In the genomic region with DNA sequence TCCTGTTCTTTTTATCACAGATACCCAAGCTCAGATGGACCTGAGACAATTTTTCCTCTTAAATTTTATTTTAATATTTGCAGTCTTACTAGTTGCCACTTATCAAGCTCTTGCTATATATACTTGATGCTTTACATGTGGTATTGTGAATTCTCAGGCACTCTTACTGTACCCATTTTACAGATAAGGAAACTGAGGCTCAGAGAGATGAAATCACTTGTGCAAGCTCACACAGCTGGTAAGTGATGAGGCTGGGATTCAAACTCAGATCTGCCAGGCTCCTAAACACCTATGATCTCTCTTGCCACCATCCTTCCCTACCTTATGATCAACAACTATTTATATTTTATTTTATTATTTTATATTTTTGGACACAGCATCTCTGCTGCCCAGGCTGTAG, we compare ENCODE assay signal across 35 cellular contexts.
DNase-seq lines count a peak whose midpoint lies in the region; ATAC-seq, FAIRE-seq and TF ChIP-seq lines count a peak whose summit lies in the region.
"Had no signal": no experiment of that assay in that cellular context is flagged by ENCODE, and none has a peak within 500 bp of the region (broad histone marks: within the 10 kb centered on the region; RNA-seq: fewer than 3 reads in every experiment).

No MANE protein-coding gene starts in this region.

- H3K23ac ChIP-seq in H1 (ENCODE audit: insufficient read length): no peak overlapping the region

- TF ChIP-seq CTCF in HepG2 (CRISPR knock-in tag; IDR thresholded peaks at IDR 0.05) (no peak), right lobe of liver (IDR thresholded peaks at IDR 0.05) (no peak), K562 (IDR thresholded peaks at IDR 0.05 in 2 of 3, conservative IDR thresholded peaks at IDR 0.05 in 1 of 3; ENCODE audit: insufficient read depth in 2 of 3, low read depth in 1 of 3, low read length in 3 of 3) (no peak), H1 (IDR thresholded peaks at IDR 0.05; ENCODE audit: control extremely low read depth in 1 of 3, insufficient read depth in 1 of 3, low read depth in 1 of 3, low read length in 3 of 3) (no peak), chondrocyte (IDR thresholded peaks at IDR 0.05) (no peak)

- H3K36me3 ChIP-seq in HepG2 (replicated peaks in 1 of 2; ENCODE audit: control insufficient read depth in 1 of 2, insufficient read depth in 2 of 2, low read length in 2 of 2) (no peaks in the 10 kb centered on the region), right lobe of liver (no peaks in the 10 kb centered on the region), K562 (ENCODE audit: control insufficient read depth, insufficient read depth, low read length) (no peaks in the 10 kb centered on the region), H1 (ENCODE audit: control insufficient read depth in 2 of 4, insufficient read depth in 4 of 4, low read length in 3 of 4) (no peaks in the 10 kb centered on the region)
- H3K36me3 ChIP-seq: BE2C; BLaER1; BLaER1 treated with 17β-estradiol and CSF1 and Interleukin-3, amounts not matched to agents 10 nM and 100 nM had no signal

- H3K36me3 Mint-ChIP-seq in chondrocyte (ENCODE audit: low read depth): no peaks in the 10 kb centered on the region
- H3K36me3 Mint-ChIP-seq: CD14-positive monocyte; CD4-positive, alpha-beta memory T cell; CD4-positive, CD25-positive, alpha-beta regulatory T cell; CD8-positive, alpha-beta memory T cell; CD8-positive, alpha-beta T cell had no signal

- no peak overlapping the region for H2AFZ ChIP-seq in HepG2 (ENCODE audit: low read length)
- H2AFZ ChIP-seq in K562 (ENCODE audit: low read depth, low read length): no peak overlapping the region
- no peak overlapping the region for H2AFZ ChIP-seq in H1 (ENCODE audit: low read length)

- peaks cover 12% of the 10 kb centered on the region for H3K27me3 Mint-ChIP-seq in chondrocyte (ENCODE audit: low read depth)

- H2BK15ac ChIP-seq in H1 (ENCODE audit: low read length): no peak overlapping the region

- TF ChIP-seq RAD21 in HepG2 (CRISPR knock-in tag; IDR thresholded peaks at IDR 0.05): no peak
- no peak for TF ChIP-seq RAD21 in K562 (CRISPR knock-in tag; conservative IDR thresholded peaks at IDR 0.05 in 1 of 2, IDR thresholded peaks at IDR 0.05 in 1 of 2)
- TF ChIP-seq RAD21 in H1 (IDR thresholded peaks at IDR 0.05 in 1 of 2, conservative IDR thresholded peaks at IDR 0.05 in 1 of 2; ENCODE audit: low read depth in 2 of 2, low read length in 2 of 2): no peak

- no peak overlapping the region for H3K9ac ChIP-seq in HepG2 (ENCODE audit: insufficient read depth, low read depth, low read length)
- no peak overlapping the region for H3K9ac ChIP-seq in K562 (ENCODE audit: insufficient read depth in 1 of 2, low read depth in 2 of 2, low read length in 2 of 2)
- no peak overlapping the region for H3K9ac ChIP-seq in H1 (replicated peaks in 1 of 4; ENCODE audit: extremely low read depth in 1 of 4, low read depth in 3 of 4, low read length in 3 of 4)
- H3K9ac ChIP-seq: BLaER1; BLaER1 treated with 17β-estradiol and CSF1 and Interleukin-3, amounts not matched to agents 10 nM and 100 nM had no signal

- H3K79me2 ChIP-seq in HepG2 (ENCODE audit: insufficient read depth, low read length) (no peaks in the 10 kb centered on the region), K562 (ENCODE audit: control insufficient read depth, insufficient read depth, low read length) (no peaks in the 10 kb centered on the region), H1 (ENCODE audit: control insufficient read depth in 1 of 2, insufficient read depth in 2 of 2, low read length in 2 of 2) (no peaks in the 10 kb centered on the region)

- H3K27ac ChIP-seq in HepG2 (ENCODE audit: extremely low read length, insufficient read depth, low read length) (no peak overlapping the region), right lobe of liver (no peak overlapping the region), K562 (ENCODE audit: extremely low read depth, low read depth, low read length) (no peak overlapping the region), H1 (ENCODE audit: low read depth, low read length) (no peak overlapping the region)
- H3K27ac ChIP-seq: 22Rv1; A549; BLaER1; BLaER1 treated with 17β-estradiol and CSF1 and Interleukin-3, amounts not matched to agents 10 nM and 100 nM; C4-2B had no signal

- no peak overlapping the region for H3K27ac Mint-ChIP-seq in chondrocyte (ENCODE audit: unreplicated experiment)
- H3K27ac Mint-ChIP-seq: B cell; CD14-positive monocyte; CD4-positive, alpha-beta memory T cell; CD4-positive, alpha-beta T cell; CD8-positive, alpha-beta memory T cell; CD8-positive, alpha-beta T cell had no signal

- POLR2A ChIA-PET in HepG2 (lab: Yijun Ruan, JAX) (no interaction called here), K562 (lab: Yijun Ruan, JAX) (interaction anchor here (0.6 to 1.2 kb wide), 3 partner anchors 11 to 99 kb away, joined by 3 to 5 read pairs (median 4); no protein-coding TSS in a partner anchor), H1 (lab: Charles Lee; ENCODE audit: partially characterized antibody) (no interaction called here)

- H3K9me3 ChIP-seq in HepG2 (ENCODE audit: low read length) (no peaks in the 10 kb centered on the region), right lobe of liver (no peaks in the 10 kb centered on the region), K562 (replicated peaks; ENCODE audit: control insufficient read depth, insufficient read depth, low read depth, low read length) (no peaks in the 10 kb centered on the region), H1 (ENCODE audit: insufficient read depth in 2 of 2, low read depth in 1 of 2, low read length in 1 of 2) (no peaks in the 10 kb centered on the region)
- H3K9me3 ChIP-seq: A549; BE2C; BLaER1; BLaER1 treated with 17β-estradiol and CSF1 and Interleukin-3, amounts not matched to agents 10 nM and 100 nM; Caco-2 had no signal

- no peak overlapping the region for H3K56ac ChIP-seq in H1 (replicated peaks; ENCODE audit: insufficient read length, low read depth, low read length)

- no peak for ATAC-seq in HepG2
- ATAC-seq in right lobe of liver: no peak
- no peak for ATAC-seq in K562
- ATAC-seq: A549; CD8-positive, alpha-beta T cell had no signal

- FAIRE-seq in HepG2 (lab: Jason Lieb, UNC): no peak
- no peak for FAIRE-seq in K562 (lab: Jason Lieb, UNC)
- FAIRE-seq in H1 (lab: Jason Lieb, UNC): no peak
- FAIRE-seq: A204.1, A549, D721Med had no signal

- DNase-seq in HepG2 (ENCODE audit: low spot score) (no peak), right lobe of liver (no peak), K562 (ENCODE audit: extremely low read depth in 1 of 4, low spot score in 3 of 4) (no peak), H1 (ENCODE audit: low read depth in 1 of 2, low spot score in 2 of 2) (no peak), chondrocyte (ENCODE audit: low spot score) (no peak)
- no peak for DNase-seq in activated CD4-positive, alpha-beta T cell treated with anti-CD3 and anti-CD28 coated beads for 4 hours
- DNase-seq: 8988T; ACHN; AML-193; BE2C; C1 segment of cervical spinal cord; Caco-2; Calu3; CD4-positive, alpha-beta memory T cell; CD4-positive, alpha-beta T cell; CD4-positive, CD25-positive, alpha-beta regulatory T cell; CD8-positive, alpha-beta memory T cell; CD8-positive, alpha-beta T cell; COR-L47; DMS 273 treated with DMSO at 0.1 percent for 48 hours; DMS153; DMS53; DMS79; DMS79 treated with DMSO at 0.1 percent for 48 hours; DND-41; EL had no signal

- TF ChIP-seq EP300 in HepG2 (IDR thresholded peaks at IDR 0.05; ENCODE audit: low read depth in 2 of 2, low read length in 2 of 2): no peak
- TF ChIP-seq EP300 in HepG2 (CRISPR knock-in tag; IDR thresholded peaks at IDR 0.05; ENCODE audit: borderline replicate concordance): no peak
- no peak for TF ChIP-seq EP300 in K562 (IDR thresholded peaks at IDR 0.05; ENCODE audit: low read length)
- TF ChIP-seq EP300 in H1 (IDR thresholded peaks at IDR 0.05; ENCODE audit: borderline replicate concordance in 1 of 2, low read depth in 2 of 2, low read length in 2 of 2): no peak

- no peaks in the 10 kb centered on the region for H3K4me1 Mint-ChIP-seq in chondrocyte (ENCODE audit: low read depth)
- H3K4me1 Mint-ChIP-seq: B cell; CD14-positive monocyte; CD4-positive, alpha-beta memory T cell; CD4-positive, CD25-positive, alpha-beta regulatory T cell; CD8-positive, alpha-beta memory T cell had no signal

- no peak for TF ChIP-seq POLR2A in HepG2 (IDR thresholded peaks at IDR 0.05; ENCODE audit: insufficient read depth in 1 of 2, low read depth in 2 of 2, low read length in 2 of 2)
- no peak for TF ChIP-seq POLR2A in right lobe of liver (IDR thresholded peaks at IDR 0.05)
- no peak for TF ChIP-seq POLR2A in K562 (conservative IDR thresholded peaks at IDR 0.05)
- no peak for TF ChIP-seq POLR2A in H1 (IDR thresholded peaks at IDR 0.05; ENCODE audit: control extremely low read depth in 1 of 2, low read depth in 2 of 2, low read length in 2 of 2)

- no peak overlapping the region for H2BK20ac ChIP-seq in H1 (ENCODE audit: low read length)

- no peak overlapping the region for H2BK120ac ChIP-seq in H1 (replicated peaks; ENCODE audit: low read depth, low read length)

- no peak overlapping the region for H2AK5ac ChIP-seq in H1 (ENCODE audit: low read depth, low read length)

- no TSS peak for BruUV-seq in HepG2 (replicated peaks; lab: Mats Ljungman, UMichigan)
- no TSS peak for BruUV-seq in K562 (replicated peaks; lab: Mats Ljungman, UMichigan)

- intact Hi-C loops in HepG2 (cut with micrococcal nuclease; ENCODE audit: unreplicated experiment): loop anchor here (5.0 kb wide), 1 partner anchor 213 kb away; no protein-coding TSS in a partner anchor
- intact Hi-C loops in right lobe of liver (cut with DNase I): no loop called here
- intact Hi-C loops in K562 (cut with micrococcal nuclease): no loop called here

- H3K4me3 ChIP-seq in HepG2 (replicated peaks in 1 of 3; ENCODE audit: insufficient read depth in 1 of 3, low read depth in 2 of 3, low read length in 3 of 3) (no peak overlapping the region), right lobe of liver (no peak overlapping the region), K562 (no peak overlapping the region), H1 (ENCODE audit: extremely low read depth in 1 of 4, insufficient read depth in 2 of 4, low read depth in 3 of 4, low read length in 4 of 4) (no peak overlapping the region)
- H3K4me3 ChIP-seq: A549; BLaER1; BLaER1 treated with 17β-estradiol and CSF1 and Interleukin-3, amounts not matched to agents 10 nM and 100 nM had no signal

- no peak overlapping the region for H4K91ac ChIP-seq in H1 (replicated peaks; ENCODE audit: insufficient read length, low read length)

- no peaks in the 10 kb centered on the region for H3K9me1 ChIP-seq in K562 (ENCODE audit: control insufficient read depth, insufficient read depth, low read length)

- H4K8ac ChIP-seq in H1 (ENCODE audit: extremely low read depth, insufficient read depth, low read length): no peak overlapping the region

- H3K4me2 ChIP-seq in HepG2 (ENCODE audit: low read depth, low read length): no peak overlapping the region
- no peak overlapping the region for H3K4me2 ChIP-seq in K562 (ENCODE audit: insufficient read depth, low read length)
- H3K4me2 ChIP-seq in H1 (ENCODE audit: insufficient read depth in 1 of 2, low read depth in 2 of 2, low read length in 2 of 2): no peak overlapping the region
- H3K4me2 ChIP-seq: A549; BLaER1; BLaER1 treated with 17β-estradiol and CSF1 and Interleukin-3, amounts not matched to agents 10 nM and 100 nM had no signal

- peaks cover 3% of the 10 kb centered on the region for H3K9me3 Mint-ChIP-seq in chondrocyte (ENCODE audit: low read depth)

- H3K27me3 ChIP-seq in HepG2 (ENCODE audit: control insufficient read depth in 1 of 2, insufficient read depth in 2 of 2, low read length in 2 of 2): 0 out of 5 replicates have a peak, but pooled peaks cover 0 to 2% of the 10 kb centered on the region in 2 experiments
- H3K27me3 ChIP-seq in right lobe of liver: no peaks in the 10 kb centered on the region
- H3K27me3 ChIP-seq in K562 (ENCODE audit: control insufficient read depth in 2 of 2, insufficient read depth in 2 of 2, low read length in 2 of 2): no peaks in the 10 kb centered on the region; a peak in 2 of 5 replicates
- no peaks in the 10 kb centered on the region; a peak in 2 of 7 replicates for H3K27me3 ChIP-seq in H1 (replicated peaks in 1 of 4; ENCODE audit: control insufficient read depth in 3 of 4, extremely low read depth in 1 of 4, insufficient read depth in 3 of 4, low read length in 3 of 4)

- H3K79me1 ChIP-seq in H1 (ENCODE audit: low read depth, low read length): no peaks in the 10 kb centered on the region

- in situ Hi-C loops in HepG2 (cut with HindIII; ENCODE audit: extremely low pct_ligation_motif_present, low pct_unique_long_range_greater_than_20kb): no loop called here
- in situ Hi-C loops in K562 (cut with MboI): no loop called here

- H2BK12ac ChIP-seq in H1 (ENCODE audit: low read depth, low read length): no peak overlapping the region

- H3K14ac ChIP-seq in H1 (ENCODE audit: insufficient read length): no peak overlapping the region

- H3K4me1 ChIP-seq in HepG2 (ENCODE audit: insufficient read depth, low read length): no peaks in the 10 kb centered on the region
- H3K4me1 ChIP-seq in right lobe of liver: no peaks in the 10 kb centered on the region
- no peaks in the 10 kb centered on the region for H3K4me1 ChIP-seq in K562 (replicated peaks in 1 of 2; ENCODE audit: control insufficient read depth in 2 of 2, insufficient read depth in 2 of 2, low read length in 2 of 2)
- H3K4me1 ChIP-seq in H1 (replicated peaks in 1 of 4; ENCODE audit: control insufficient read depth in 3 of 4, insufficient read depth in 4 of 4, low read length in 3 of 4): peaks cover 0 to 4% (median 3%) of the 10 kb centered on the region in 4 experiments; a peak in 4 of 7 replicates
- H3K4me1 ChIP-seq: A549; BE2C; BLaER1; BLaER1 treated with 17β-estradiol and CSF1 and Interleukin-3, amounts not matched to agents 10 nM and 100 nM; Caco-2 had no signal

- no peak overlapping the region for H4K5ac ChIP-seq in H1 (ENCODE audit: insufficient read length, low read depth, low read length)

- CTCF ChIA-PET in HepG2 (lab: Yijun Ruan, JAX; ENCODE audit: low intra/inter-chr PET ratio, low total read pairs): no interaction called here
- CTCF ChIA-PET in K562 (lab: Yijun Ruan, JAX; ENCODE audit: low intra/inter-chr PET ratio): no interaction called here
- CTCF ChIA-PET in H1 (lab: Charles Lee; ENCODE audit: partially characterized antibody): interaction anchor here (0.9 to 1.2 kb wide), 2 partner anchors 17 to 62 kb away, joined by 3 read pairs; no protein-coding TSS in a partner anchor

- no peak overlapping the region for H2BK5ac ChIP-seq in H1 (ENCODE audit: low read depth, low read length)

- H3K23me2 ChIP-seq in H1 (ENCODE audit: low read depth, low read length): peaks cover 2% of the 10 kb centered on the region; the same call in 1 of the 2 replicates

- H3K4ac ChIP-seq in H1 (replicated peaks; ENCODE audit: insufficient read length, low read depth, low read length): no peak overlapping the region

- H4K20me1 ChIP-seq in HepG2 (ENCODE audit: insufficient read depth, low read length): 0 out of 2 replicates have a peak, but pooled peaks cover 2% of the 10 kb centered on the region
- H4K20me1 ChIP-seq in K562 (replicated peaks; ENCODE audit: control insufficient read depth, insufficient read depth, low read length): no peaks in the 10 kb centered on the region
- no peaks in the 10 kb centered on the region for H4K20me1 ChIP-seq in H1 (replicated peaks in 1 of 2; ENCODE audit: control insufficient read depth in 1 of 2, insufficient read depth in 2 of 2, low read length in 2 of 2)
- H4K20me1 ChIP-seq: BLaER1; BLaER1 treated with 17β-estradiol and CSF1 and Interleukin-3, amounts not matched to agents 10 nM and 100 nM had no signal

- H3K4me3 Mint-ChIP-seq in chondrocyte (ENCODE audit: unreplicated experiment): no peak overlapping the region
- H3K4me3 Mint-ChIP-seq: B cell; CD14-positive monocyte; CD4-positive, alpha-beta memory T cell; CD4-positive, alpha-beta T cell; CD4-positive, CD25-positive, alpha-beta regulatory T cell; CD8-positive, alpha-beta memory T cell; CD8-positive, alpha-beta T cell had no signal

- no peak overlapping the region for H3K18ac ChIP-seq in H1 (ENCODE audit: extremely low read depth, low read length)
